1 cellular context compared by ENCODE assay signal in the genomic region with DNA sequence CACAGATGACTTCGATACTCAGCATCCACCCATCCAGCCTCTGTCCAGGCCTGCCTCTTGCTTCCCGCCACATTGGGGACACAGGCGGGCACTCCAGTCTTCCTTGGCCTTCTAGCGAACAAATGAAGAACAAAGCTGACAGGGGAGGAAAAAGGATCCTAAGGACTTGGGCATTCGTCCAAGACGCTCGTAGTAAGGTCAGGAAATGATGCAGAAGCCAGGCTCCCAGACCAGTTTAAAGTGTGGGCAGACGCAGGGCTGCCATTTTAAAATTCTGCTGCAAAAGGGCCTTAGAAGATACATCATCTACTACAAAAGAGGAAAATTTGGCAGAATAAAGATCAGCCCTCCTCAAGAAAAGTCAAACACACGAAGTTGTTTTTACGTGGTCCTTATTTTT.
TF ChIP-seq lines count a peak whose summit lies in the region.

No MANE protein-coding gene starts in this region.

TF ChIP-seq in SK-N-SH, 30 proteins besides CTCF, POLR2A, EP300 and RAD21 (continued from another document):
- TF ChIP-seq, protein P1, sequence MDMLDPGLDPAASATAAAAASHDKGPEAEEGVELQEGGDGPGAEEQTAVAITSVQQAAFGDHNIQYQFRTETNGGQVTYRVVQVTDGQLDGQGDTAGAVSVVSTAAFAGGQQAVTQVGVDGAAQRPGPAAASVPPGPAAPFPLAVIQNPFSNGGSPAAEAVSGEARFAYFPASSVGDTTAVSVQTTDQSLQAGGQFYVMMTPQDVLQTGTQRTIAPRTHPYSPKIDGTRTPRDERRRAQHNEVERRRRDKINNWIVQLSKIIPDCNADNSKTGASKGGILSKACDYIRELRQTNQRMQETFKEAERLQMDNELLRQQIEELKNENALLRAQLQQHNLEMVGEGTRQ (IDR thresholded peaks at IDR 0.05; ENCODE audit: borderline replicate concordance, low read depth, low read length), result no peak
- no peak for TF ChIP-seq RCOR1 (IDR thresholded peaks at IDR 0.05; ENCODE audit: low read length)
- TF ChIP-seq SMC3 (IDR thresholded peaks at IDR 0.05; ENCODE audit: low read depth, low read length), result no peak
- TF ChIP-seq, protein P2, sequence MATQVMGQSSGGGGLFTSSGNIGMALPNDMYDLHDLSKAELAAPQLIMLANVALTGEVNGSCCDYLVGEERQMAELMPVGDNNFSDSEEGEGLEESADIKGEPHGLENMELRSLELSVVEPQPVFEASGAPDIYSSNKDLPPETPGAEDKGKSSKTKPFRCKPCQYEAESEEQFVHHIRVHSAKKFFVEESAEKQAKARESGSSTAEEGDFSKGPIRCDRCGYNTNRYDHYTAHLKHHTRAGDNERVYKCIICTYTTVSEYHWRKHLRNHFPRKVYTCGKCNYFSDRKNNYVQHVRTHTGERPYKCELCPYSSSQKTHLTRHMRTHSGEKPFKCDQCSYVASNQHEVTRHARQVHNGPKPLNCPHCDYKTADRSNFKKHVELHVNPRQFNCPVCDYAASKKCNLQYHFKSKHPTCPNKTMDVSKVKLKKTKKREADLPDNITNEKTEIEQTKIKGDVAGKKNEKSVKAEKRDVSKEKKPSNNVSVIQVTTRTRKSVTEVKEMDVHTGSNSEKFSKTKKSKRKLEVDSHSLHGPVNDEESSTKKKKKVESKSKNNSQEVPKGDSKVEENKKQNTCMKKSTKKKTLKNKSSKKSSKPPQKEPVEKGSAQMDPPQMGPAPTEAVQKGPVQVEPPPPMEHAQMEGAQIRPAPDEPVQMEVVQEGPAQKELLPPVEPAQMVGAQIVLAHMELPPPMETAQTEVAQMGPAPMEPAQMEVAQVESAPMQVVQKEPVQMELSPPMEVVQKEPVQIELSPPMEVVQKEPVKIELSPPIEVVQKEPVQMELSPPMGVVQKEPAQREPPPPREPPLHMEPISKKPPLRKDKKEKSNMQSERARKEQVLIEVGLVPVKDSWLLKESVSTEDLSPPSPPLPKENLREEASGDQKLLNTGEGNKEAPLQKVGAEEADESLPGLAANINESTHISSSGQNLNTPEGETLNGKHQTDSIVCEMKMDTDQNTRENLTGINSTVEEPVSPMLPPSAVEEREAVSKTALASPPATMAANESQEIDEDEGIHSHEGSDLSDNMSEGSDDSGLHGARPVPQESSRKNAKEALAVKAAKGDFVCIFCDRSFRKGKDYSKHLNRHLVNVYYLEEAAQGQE (IDR thresholded peaks at IDR 0.05; ENCODE audit: low read depth, low read length), result no peak
- TF ChIP-seq TCF12 (IDR thresholded peaks at IDR 0.05), result no peak
